ENCODE assay signal across 11 cellular contexts in the genomic region with DNA sequence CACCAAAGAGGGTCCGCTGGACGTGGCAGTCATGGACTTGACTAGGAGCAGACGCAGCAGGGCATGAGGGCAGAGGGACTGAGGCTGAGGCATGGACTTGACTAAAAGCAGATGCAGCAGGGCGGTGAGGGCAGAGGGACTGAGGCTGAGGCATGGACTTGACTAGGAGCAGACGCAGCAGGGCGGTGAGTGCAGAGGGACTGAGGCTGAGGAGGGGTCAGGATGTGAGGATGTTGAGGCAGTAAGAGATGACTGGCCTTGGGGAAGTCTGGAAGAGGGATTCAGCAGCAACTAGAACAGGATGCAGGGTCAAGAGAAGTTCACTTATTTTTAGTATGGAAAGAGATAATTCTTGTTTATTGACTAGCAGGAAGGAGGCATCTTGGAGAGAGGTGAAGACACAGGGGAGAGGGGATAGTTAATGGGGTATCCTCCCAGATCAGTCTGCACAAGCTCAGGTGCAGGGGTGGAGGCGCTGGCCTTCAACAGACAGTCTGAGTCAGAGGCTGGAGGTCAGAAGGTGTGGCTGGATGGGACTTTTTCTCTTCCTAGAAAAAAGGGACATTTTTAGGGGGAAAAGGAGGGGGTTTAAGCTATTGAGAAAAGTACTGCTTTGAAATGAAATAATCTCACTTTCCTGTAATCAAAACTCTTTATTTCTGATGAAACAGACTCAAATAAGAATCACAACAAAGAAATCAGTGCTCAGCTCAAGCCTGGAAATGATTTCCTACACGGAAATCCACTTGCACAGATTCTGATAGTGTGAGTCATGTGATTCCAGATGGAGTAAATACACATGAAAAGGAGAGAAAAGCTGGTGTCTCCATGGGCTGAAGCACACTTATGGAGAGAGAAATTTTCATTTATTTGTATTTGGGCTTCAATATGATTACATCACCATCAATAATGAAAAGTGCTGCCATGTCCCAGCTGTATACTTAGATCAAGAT.
DNase-seq lines count a peak whose midpoint lies in the region; ATAC-seq, FAIRE-seq and TF ChIP-seq lines count a peak whose summit lies in the region.
"Had no signal": no experiment of that assay in that cellular context is flagged by ENCODE, and none has a peak within 500 bp of the region (broad histone marks: within the 10 kb centered on the region; RNA-seq: fewer than 3 reads in every experiment).

No MANE protein-coding gene starts in this region.

- H3K79me2 ChIP-seq in K562 (ENCODE audit: control insufficient read depth, insufficient read depth, low read length) = no peaks in the 10 kb centered on the region
- H3K79me2 ChIP-seq in keratinocyte (ENCODE audit: control insufficient read depth, insufficient read depth, low read length) = no peaks in the 10 kb centered on the region

- TF ChIP-seq EP300 in K562 (IDR thresholded peaks at IDR 0.05; ENCODE audit: low read length) (no peak), suprapubic skin (IDR thresholded peaks at IDR 0.05) (no peak)

- TF ChIP-seq POLR2A in K562 (conservative IDR thresholded peaks at IDR 0.05) = no peak
- no peak for TF ChIP-seq POLR2A in suprapubic skin (IDR thresholded peaks at IDR 0.05)

- H3K9ac ChIP-seq in K562 (ENCODE audit: insufficient read depth in 1 of 2, low read depth in 2 of 2, low read length in 2 of 2) = no peak overlapping the region
- no peak overlapping the region for H3K9ac ChIP-seq in keratinocyte (ENCODE audit: control insufficient read depth, extremely low read depth, insufficient read depth, low read length)

- no peak for ATAC-seq in K562

- H4K20me1 ChIP-seq in K562 (replicated peaks; ENCODE audit: control insufficient read depth, insufficient read depth, low read length) (no peaks in the 10 kb centered on the region), keratinocyte (ENCODE audit: control insufficient read depth, extremely low read depth, insufficient read depth, low read length) (no peaks in the 10 kb centered on the region)

- intact Hi-C loops in K562 (cut with micrococcal nuclease) = no loop called here

- H3K27ac ChIP-seq in K562 (ENCODE audit: extremely low read depth, low read depth, low read length) = no peak overlapping the region
- H3K27ac ChIP-seq in keratinocyte (ENCODE audit: control insufficient read depth, insufficient read depth, low read length) = peak overlapping the region; percentile 69
- peak overlapping the region; percentile 74 for H3K27ac ChIP-seq in suprapubic skin
- H3K27ac ChIP-seq: 22Rv1 had no signal

- no peak overlapping the region for H2AFZ ChIP-seq in K562 (ENCODE audit: low read depth, low read length)
- H2AFZ ChIP-seq in keratinocyte (ENCODE audit: control insufficient read depth, low read length) = peak overlapping the region; percentile 21

- H3K4me3 ChIP-seq in K562 (no peak overlapping the region), keratinocyte (ENCODE audit: control insufficient read depth in 2 of 3, extremely low read depth in 1 of 3, insufficient read depth in 2 of 3, low read depth in 1 of 3, low read length in 3 of 3) (no peak overlapping the region), suprapubic skin (no peak overlapping the region)

- 2% methylated on average over 8 of the region's 8 CpGs for WGBS in K562 (ENCODE audit: insufficient coverage, low coverage, missing lambda C conversion rate)
- WGBS in suprapubic skin = 74% methylated on average over 8 of the region's 8 CpGs

- no peaks in the 10 kb centered on the region for H3K9me3 ChIP-seq in K562 (replicated peaks; ENCODE audit: control insufficient read depth, insufficient read depth, low read depth, low read length)
- no peaks in the 10 kb centered on the region for H3K9me3 ChIP-seq in keratinocyte (ENCODE audit: control insufficient read depth, low read depth, low read length)
- H3K9me3 ChIP-seq in suprapubic skin = no peaks in the 10 kb centered on the region

- in situ Hi-C loops in K562 (cut with MboI) = no loop called here

- H3K4me1 ChIP-seq in K562 (replicated peaks in 1 of 2; ENCODE audit: control insufficient read depth in 2 of 2, insufficient read depth in 2 of 2, low read length in 2 of 2) (no peaks in the 10 kb centered on the region), keratinocyte (ENCODE audit: control insufficient read depth, extremely low read depth, insufficient read depth, low read length) (peaks cover 39% of the 10 kb centered on the region), suprapubic skin (peaks cover 32% of the 10 kb centered on the region)

- H3K36me3 ChIP-seq in K562 (ENCODE audit: control insufficient read depth, insufficient read depth, low read length) (no peaks in the 10 kb centered on the region), keratinocyte (ENCODE audit: control insufficient read depth in 2 of 2, extremely low read depth in 1 of 2, insufficient read depth in 2 of 2, low read length in 2 of 2) (no peaks in the 10 kb centered on the region), suprapubic skin (no peaks in the 10 kb centered on the region)

- no TSS peak for BruUV-seq in K562 (replicated peaks; lab: Mats Ljungman, UMichigan)

- H3K9me1 ChIP-seq in K562 (ENCODE audit: control insufficient read depth, insufficient read depth, low read length) (no peaks in the 10 kb centered on the region), keratinocyte (ENCODE audit: control insufficient read depth, extremely low read depth, insufficient read depth, low read length) (no peaks in the 10 kb centered on the region)

- DNase-seq in DMS153 (lab: John Stamatoyannopoulos, UW) (peak; percentile 28), DMS153 treated with DMSO at 0.1 percent for 48 hours (lab: John Stamatoyannopoulos, UW; ENCODE audit: unreplicated experiment) (no peak), K562 (ENCODE audit: extremely low read depth in 1 of 4, low spot score in 3 of 4) (no peak), keratinocyte (ENCODE audit: low read depth, low spot score) (no peak), suprapubic skin (ENCODE audit: low spot score in 2 of 2) (no peak), NCI-H2196 treated with DMSO at 0.1 percent for 48 hours (lab: John Stamatoyannopoulos, UW; ENCODE audit: unreplicated experiment) (no peak), NCI-H146 (lab: John Stamatoyannopoulos, UW) (no peak), COR-L47 (lab: John Stamatoyannopoulos, UW) (no peak)
- DNase-seq: aorta, H7 had no signal

- no peak for TF ChIP-seq RAD21 in K562 (CRISPR knock-in tag; conservative IDR thresholded peaks at IDR 0.05 in 1 of 2, IDR thresholded peaks at IDR 0.05 in 1 of 2)

- H3K4me2 ChIP-seq in K562 (ENCODE audit: insufficient read depth, low read length) (no peak overlapping the region), keratinocyte (ENCODE audit: control insufficient read depth, extremely low read depth, insufficient read depth, low read depth, low read length) (peak overlapping the region; percentile 46)

- POLR2A ChIA-PET in K562 (lab: Yijun Ruan, JAX) = no interaction called here

- FAIRE-seq in K562 (lab: Jason Lieb, UNC) (no peak), keratinocyte (lab: Jason Lieb, UNC) (no peak)

- TF ChIP-seq CTCF in K562 (IDR thresholded peaks at IDR 0.05 in 2 of 3, conservative IDR thresholded peaks at IDR 0.05 in 1 of 3; ENCODE audit: insufficient read depth in 2 of 3, low read depth in 1 of 3, low read length in 3 of 3) (no peak), keratinocyte (optimal IDR thresholded peaks at IDR 0.05 in 1 of 3, IDR thresholded peaks at IDR 0.05 in 1 of 3, conservative IDR thresholded peaks at IDR 0.05 in 1 of 3; ENCODE audit: extremely low read depth in 1 of 3, insufficient read depth in 2 of 3, low read length in 3 of 3) (no peak), suprapubic skin (IDR thresholded peaks at IDR 0.05) (no peak)

- CTCF ChIA-PET in K562 (lab: Yijun Ruan, JAX; ENCODE audit: low intra/inter-chr PET ratio) = no interaction called here

- dilution Hi-C loops in keratinocyte (cut with MboI; ENCODE audit: extremely low pct_ligation_motif_present, low sequenced_read_pairs) = loop anchor here (25.0 kb wide), 1 partner anchor 151 kb away; no protein-coding TSS in a partner anchor

- H3K27me3 ChIP-seq in K562 (ENCODE audit: control insufficient read depth in 2 of 2, insufficient read depth in 2 of 2, low read length in 2 of 2) = no peaks in the 10 kb centered on the region
- no peaks in the 10 kb centered on the region for H3K27me3 ChIP-seq in keratinocyte (ENCODE audit: control insufficient read depth, extremely low read depth, insufficient read depth, low read length)
- no peaks in the 10 kb centered on the region for H3K27me3 ChIP-seq in suprapubic skin

TF ChIP-seq in K562, 482 proteins besides CTCF, POLR2A, EP300 and RAD21:
- TF ChIP-seq CAMTA2 (CRISPR knock-in tag; conservative IDR thresholded peaks at IDR 0.05) = no peak
- no peak for TF ChIP-seq POLR3A (IDR thresholded peaks at IDR 0.05; ENCODE audit: borderline replicate concordance, extremely low read depth, insufficient read depth, insufficient read length)
- TF ChIP-seq STAT5A (IDR thresholded peaks at IDR 0.05; ENCODE audit: borderline replicate concordance, low read length) = no peak
- no peak for TF ChIP-seq ZKSCAN8 (CRISPR knock-in tag; IDR thresholded peaks at IDR 0.05)
- TF ChIP-seq CSDE1 (IDR thresholded peaks at IDR 0.05) = no peak
- no peak for TF ChIP-seq LEF1 (IDR thresholded peaks at IDR 0.05)
- TF ChIP-seq, protein P1, sequence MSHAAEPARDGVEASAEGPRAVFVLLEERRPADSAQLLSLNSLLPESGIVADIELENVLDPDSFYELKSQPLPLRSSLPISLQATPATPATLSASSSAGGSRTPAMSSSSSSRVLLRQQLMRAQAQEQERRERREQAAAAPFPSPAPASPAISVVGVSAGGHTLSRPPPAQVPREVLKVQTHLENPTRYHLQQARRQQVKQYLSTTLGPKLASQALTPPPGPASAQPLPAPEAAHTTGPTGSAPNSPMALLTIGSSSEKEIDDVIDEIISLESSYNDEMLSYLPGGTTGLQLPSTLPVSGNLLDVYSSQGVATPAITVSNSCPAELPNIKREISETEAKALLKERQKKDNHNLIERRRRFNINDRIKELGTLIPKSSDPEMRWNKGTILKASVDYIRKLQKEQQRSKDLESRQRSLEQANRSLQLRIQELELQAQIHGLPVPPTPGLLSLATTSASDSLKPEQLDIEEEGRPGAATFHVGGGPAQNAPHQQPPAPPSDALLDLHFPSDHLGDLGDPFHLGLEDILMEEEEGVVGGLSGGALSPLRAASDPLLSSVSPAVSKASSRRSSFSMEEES (CRISPR knock-in tag; IDR thresholded peaks at IDR 0.05) = peak; percentile 7; the same call in 1 of the 2 replicates
- TF ChIP-seq MTA1 (IDR thresholded peaks at IDR 0.05; ENCODE audit: borderline replicate concordance) = no peak
- TF ChIP-seq ZNF384 (IDR thresholded peaks at IDR 0.05; ENCODE audit: low read depth, low read length) = no peak
- no peak for TF ChIP-seq GTF2E2 (tag; IDR thresholded peaks at IDR 0.05)
- TF ChIP-seq KDM1A (IDR thresholded peaks at IDR 0.05) = 0 out of 4 replicates have a peak, but pooled peaks have one; percentile 10 to 38
- no peak for TF ChIP-seq NFYB (IDR thresholded peaks at IDR 0.05; ENCODE audit: extremely low read depth, insufficient read length)
